Comparison of ENCODE assay signal across 8 cellular contexts in the genomic region with DNA sequence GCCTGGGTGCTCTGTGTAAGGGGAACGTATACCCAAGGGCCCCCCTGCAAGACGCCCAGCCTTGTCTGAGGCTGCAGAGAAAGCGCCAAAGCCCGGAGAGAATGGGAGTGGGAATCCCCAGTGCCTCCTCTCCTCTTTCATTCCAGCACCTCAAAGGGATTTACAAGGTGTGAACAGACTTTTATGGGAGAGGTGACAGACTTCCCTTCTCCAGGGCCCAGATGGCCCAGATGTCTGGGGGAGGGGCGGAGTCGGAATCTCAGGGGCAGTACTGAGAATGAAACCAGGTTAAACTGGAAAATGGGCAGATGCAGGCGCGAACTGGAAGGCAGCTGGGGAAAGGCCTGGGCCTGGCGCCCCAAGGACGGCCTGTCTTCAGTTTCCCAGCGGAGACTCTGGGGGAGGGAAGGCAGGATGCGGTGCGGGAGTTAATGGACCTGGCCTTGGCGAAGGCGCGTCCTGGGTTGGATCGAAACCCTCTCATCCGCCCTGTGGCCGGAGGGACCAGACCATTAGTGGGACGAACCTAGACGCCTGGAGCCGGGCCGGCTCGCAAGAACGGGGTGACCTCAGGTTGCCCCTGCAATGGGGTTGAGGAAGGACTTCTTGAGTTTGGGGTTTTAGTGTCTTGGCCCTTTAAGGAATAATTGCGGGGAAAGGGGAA. TPM values are rescaled to one million over a fixed set of nuclear protein-coding genes. Genes with fewer than 3 reads are reported as not detected.
DNase-seq lines count a peak whose midpoint lies in the region; ATAC-seq and TF ChIP-seq lines count a peak whose summit lies in the region.

No MANE protein-coding gene starts in this region.

- BruUV-seq in MCF 10A (replicated peaks; lab: Mats Ljungman, UMichigan), result no TSS peak

- no peak for TF ChIP-seq POLR2A in lower leg skin (IDR thresholded peaks at IDR 0.05)

- CTCF ChIA-PET in MCF 10A (lab: Yijun Ruan, JAX), result interaction anchor here (0.5 to 6.8 kb wide), 8 partner anchors 16 to 130 kb away, joined by 3 to 102 read pairs (median 3); no protein-coding TSS in a partner anchor

- DNase-seq in DMS53 (lab: John Stamatoyannopoulos, UW) (peak; percentile 59), OCI-M2 (lab: John Stamatoyannopoulos, UW; ENCODE audit: unreplicated experiment) (peak; percentile 74), MCF 10A (ENCODE audit: unreplicated experiment) (peak; percentile 54), lower leg skin (ENCODE audit: low spot score in 2 of 2) (peak; percentile 51 to 93), superior temporal gyrus (ENCODE audit: extremely low spot score) (peak; percentile 12), CD1c-positive myeloid dendritic cell (ENCODE audit: extremely low spot score) (no peak)

- intact Hi-C loops in MCF 10A (cut with micrococcal nuclease) (loop anchor here (1.0 to 5.0 kb wide), 3 partner anchors 30 to 612 kb away; no protein-coding TSS in a partner anchor), lower leg skin (cut with DNase I; ENCODE audit: low total_unique reads) (no loop called here)

- no peaks in the 10 kb centered on the region for H3K27me3 Mint-ChIP-seq in MCF 10A (ENCODE audit: insufficient read depth, unreplicated experiment)

- H3K27ac Mint-ChIP-seq in MCF 10A (ENCODE audit: low read depth, unreplicated experiment), result peak overlapping the region; percentile 83

- no peak overlapping the region for H3K4me3 ChIP-seq in lower leg skin (ENCODE audit: low read depth, poor library complexity, severe bottlenecking)

- H3K36me3 Mint-ChIP-seq in MCF 10A (ENCODE audit: insufficient read depth, unreplicated experiment), result peaks cover 42% of the 10 kb centered on the region

- POLR2A ChIA-PET in MCF 10A (lab: Yijun Ruan, JAX), result interaction anchor here (1.2 to 10.5 kb wide), 7 partner anchors 9 to 330 kb away, joined by 6 to 189 read pairs (median 8); a partner anchor contains a TSS

- WGBS in lower leg skin, 2 donors, result 5 to 9% methylated on average over 20 to 26 of the region's 26 CpGs

- H3K4me1 Mint-ChIP-seq in MCF 10A (ENCODE audit: insufficient read depth, unreplicated experiment), result peaks cover 31% of the 10 kb centered on the region

- no peak for TF ChIP-seq CTCF in MCF 10A (IDR thresholded peaks at IDR 0.05; ENCODE audit: unreplicated experiment)
- TF ChIP-seq CTCF in lower leg skin (IDR thresholded peaks at IDR 0.05), result peak in 1 of 3 donors; percentile 1

- peak overlapping the region; percentile 88 for H3K4me3 Mint-ChIP-seq in MCF 10A (ENCODE audit: unreplicated experiment)

- ATAC-seq in HG03378 (IDR thresholded peaks at IDR 0.05; ENCODE audit: unreplicated experiment) (no peak), HG02870 (IDR thresholded peaks at IDR 0.05; ENCODE audit: unreplicated experiment) (no peak)

- no peaks in the 10 kb centered on the region for H3K9me3 Mint-ChIP-seq in MCF 10A (ENCODE audit: unreplicated experiment)

RNA-seq across cellular contexts. Expression of a gene that starts 0.6 kb away (rescaled TPM):
- total RNA-seq in MCF 10A (2022), result 45.4 and 49.7 TPM in 2 replicates
- 10 to 100 TPM; 41.2 to 60.2 (median 46.5) TPM for total RNA-seq in lower leg skin

RNA-seq across cellular contexts. Expression of a gene that starts 1.5 kb away (rescaled TPM):
- total RNA-seq in MCF 10A (2022) (115 and 124 TPM in 2 replicates), lower leg skin (10 to 100 TPM; 57.1 to 80.0 (median 66.9) TPM)

RNA-seq across cellular contexts. Expression of a gene that starts 18.4 kb away (rescaled TPM):
- total RNA-seq in MCF 10A (2022) (842 and 872 TPM in 2 replicates), lower leg skin (100 to 1,000 TPM in 1 of 4 donors, 10 to 100 TPM in 3; 28.8 to 155 (median 79.6) TPM)

RNA-seq across cellular contexts. Expression of a gene that starts 28.4 kb away (rescaled TPM):
- total RNA-seq in MCF 10A (2022) (28.5 and 76.7 TPM in 2 replicates), lower leg skin (100 to 1,000 TPM in 1 of 4 donors, 10 to 100 TPM in 3; 53.0 to 142 (median 62.3) TPM)

RNA-seq across cellular contexts. Expression of a gene that starts 33.6 kb away (rescaled TPM):
- total RNA-seq in MCF 10A (2022) (not detected in 2 replicates), lower leg skin (1 to 10 TPM; 1.0 to 2.0 (median 1.4) TPM)
